8 cellular contexts compared by ENCODE assay signal in the genomic region with DNA sequence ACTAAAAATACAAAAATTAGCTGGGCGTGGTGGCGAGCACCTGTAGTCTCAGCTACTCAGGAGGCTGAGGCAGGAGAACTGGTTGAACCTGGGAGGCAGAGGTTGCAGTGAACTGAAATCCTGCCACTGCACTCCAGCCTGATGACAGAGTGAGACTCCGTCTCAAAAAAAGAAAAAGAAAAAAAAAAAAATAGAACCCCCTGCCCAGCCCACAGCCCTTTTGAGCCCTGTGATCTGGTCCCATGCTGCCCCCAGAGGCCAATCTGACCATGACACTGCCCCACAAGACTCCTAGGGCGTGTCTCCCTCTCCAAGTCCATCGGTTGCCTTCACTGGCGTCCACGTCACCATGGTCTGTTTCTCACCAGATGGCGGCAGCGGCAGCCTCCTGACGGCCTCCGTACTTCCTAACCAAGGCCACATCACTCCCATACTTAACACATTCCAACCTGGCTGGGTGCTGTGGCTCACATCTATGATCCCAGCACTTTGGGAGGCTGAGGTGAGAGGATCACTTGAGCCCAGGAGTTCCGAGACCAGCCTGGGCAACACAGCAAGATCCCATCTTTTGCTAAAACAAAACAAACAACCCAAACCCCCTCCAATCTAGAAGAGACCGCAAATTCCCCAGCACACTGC. TPM values are rescaled to one million over a fixed set of nuclear protein-coding genes. Genes with fewer than 3 reads are reported as not detected.
A peak's percentile ranks its signal among the peaks of the same experiment; 100 is the strongest.
DNase-seq lines count a peak whose midpoint lies in the region; FAIRE-seq and TF ChIP-seq lines count a peak whose summit lies in the region.

No MANE protein-coding gene starts in this region.

- peaks cover 4 to 11% of the 10 kb centered on the region in 2 donors for H3K36me3 ChIP-seq in kidney (ENCODE audit: control insufficient read depth in 1 of 2, insufficient read depth in 2 of 2, low read length in 2 of 2)

- H3K4me3 ChIP-seq in astrocyte of the cerebellum (ENCODE audit: low read depth, low read length) (no peak overlapping the region), kidney (ENCODE audit: low read length in 2 of 2) (no peak overlapping the region)

- in situ Hi-C loops in astrocyte of the cerebellum (cut with HindIII; ENCODE audit: low sequenced_read_pairs): no loop called here

- no peak for FAIRE-seq in kidney (lab: Jason Lieb, UNC)

- TF ChIP-seq CTCF in astrocyte of the cerebellum (IDR thresholded peaks at IDR 0.05; ENCODE audit: low read depth, low read length, missing control alignments) (peak; percentile 66), kidney (IDR thresholded peaks at IDR 0.05; ENCODE audit: borderline replicate concordance, extremely low read depth, insufficient read depth) (peak; percentile 41)

- no peak overlapping the region for H3K27ac ChIP-seq in kidney (ENCODE audit: low read depth in 2 of 2, low read length in 2 of 2)

- no peak overlapping the region for H3K9ac ChIP-seq in kidney (ENCODE audit: low read length in 2 of 2)

- H3K9me3 ChIP-seq in kidney (ENCODE audit: control insufficient read depth in 1 of 2, low read length in 2 of 2): no peaks in the 10 kb centered on the region

- DNase-seq in activated CD4-positive, alpha-beta T cell treated with anti-CD3 and anti-CD28 coated beads for 48 hours: peak; percentile 56
- no peak for DNase-seq in activated CD4-positive, alpha-beta T cell treated with anti-CD3 and anti-CD28 coated beads for 1 hour
- DNase-seq in MV-4-11 (lab: John Stamatoyannopoulos, UW): peak; percentile 10
- no peak for DNase-seq in astrocyte of the cerebellum (ENCODE audit: low read depth)
- DNase-seq in kidney: no peak
- DNase-seq in DMS153 (lab: John Stamatoyannopoulos, UW): no peak
- no peak for DNase-seq in GM19238 (ENCODE audit: insufficient read length, low spot score)
- DNase-seq in 8988T: no peak

- intact Hi-C loops in kidney (cut with DNase I): no loop called here

- H3K4me1 ChIP-seq in kidney (ENCODE audit: control insufficient read depth in 1 of 2, insufficient read depth in 1 of 2, low read depth in 1 of 2, low read length in 2 of 2): no peaks in the 10 kb centered on the region

RNA-seq across cellular contexts. Expression of a gene that starts 18.0 kb away (rescaled TPM):
- 7.4 TPM for total RNA-seq in kidney
- 2.2 TPM for polyA plus RNA-seq in kidney (ENCODE audit: insufficient read depth, low read depth, low replicate concordance)

RNA-seq across cellular contexts. Expression of a gene that starts 18.1 kb away (rescaled TPM):
- 61.0 TPM for total RNA-seq in kidney
- 92.7 TPM for polyA plus RNA-seq in kidney (ENCODE audit: insufficient read depth, low read depth, low replicate concordance)

RNA-seq across cellular contexts. Expression of a gene that starts 18.2 kb away (rescaled TPM):
- total RNA-seq in kidney: 15.0 TPM
- 28.6 TPM for polyA plus RNA-seq in kidney (ENCODE audit: insufficient read depth, low read depth, low replicate concordance)

RNA-seq across cellular contexts. Expression of a gene that starts 33.8 kb away (rescaled TPM):
- 13.2 TPM for total RNA-seq in kidney
- 19.3 TPM for polyA plus RNA-seq in kidney (ENCODE audit: insufficient read depth, low read depth, low replicate concordance)

RNA-seq across cellular contexts. Expression of a gene that starts 37.1 kb away (rescaled TPM):
- 95.7 TPM for total RNA-seq in kidney
- 55.3 TPM for polyA plus RNA-seq in kidney (ENCODE audit: insufficient read depth, low read depth, low replicate concordance)

Comparison
In these comparisons a context has a peak if more than half of its experiments do, and no peak if none do; other contexts are left out.
1. DNase-seq: peak in activated CD4-positive, alpha-beta T cell treated with anti-CD3 and anti-CD28 coated beads for 48 hours (single experiment) and MV-4-11 (single experiment); none in activated CD4-positive, alpha-beta T cell treated with anti-CD3 and anti-CD28 coated beads for 1 hour (single experiment), astrocyte of the cerebellum (single experiment), kidney (single experiment), DMS153 (single experiment), GM19238 (single experiment) and 8988T (single experiment).